ENCODE assay signal across 8 cellular contexts in the genomic region with DNA sequence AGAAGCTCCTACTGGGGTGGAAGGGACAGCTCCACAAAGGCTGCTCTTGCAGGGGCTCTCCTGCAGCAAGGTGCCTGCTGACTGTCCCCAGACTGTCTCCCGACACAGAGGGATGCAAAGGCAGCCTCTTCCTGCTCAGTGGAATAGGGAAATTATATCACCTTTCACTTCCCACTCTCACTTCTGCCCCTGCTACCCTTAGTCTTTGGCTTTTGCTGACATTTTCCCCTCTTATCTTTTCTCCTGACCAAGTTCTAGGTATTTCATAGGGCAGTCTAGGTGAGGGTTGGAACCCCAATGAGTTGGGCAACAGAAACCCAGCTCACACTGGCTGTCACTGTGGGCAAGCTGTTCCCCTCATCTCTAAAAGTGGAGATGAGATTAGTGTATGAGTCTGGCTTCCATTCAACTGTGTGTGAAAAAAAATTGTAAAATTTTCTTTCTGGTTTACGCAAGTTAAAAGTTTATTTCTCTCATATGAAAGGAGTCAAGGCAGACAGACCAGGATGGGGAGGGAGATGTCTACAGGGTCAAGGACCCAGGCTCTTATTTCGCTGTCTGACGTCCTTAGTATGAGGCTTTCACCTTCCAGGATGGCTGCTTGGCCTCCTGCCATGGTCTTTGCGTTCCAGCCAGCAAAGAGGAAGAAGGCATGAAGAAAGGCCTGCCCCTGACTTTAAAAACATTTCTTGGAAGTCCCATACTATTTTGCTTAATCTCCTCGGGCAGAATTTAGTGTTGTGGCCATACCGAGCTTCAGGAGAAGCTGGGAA. TPM values are rescaled to one million over a fixed set of nuclear protein-coding genes. Genes with fewer than 3 reads are reported as not detected.
A peak's percentile ranks its signal among the peaks of the same experiment; 100 is the strongest.
DNase-seq lines count a peak whose midpoint lies in the region; ATAC-seq, FAIRE-seq and TF ChIP-seq lines count a peak whose summit lies in the region.

No MANE protein-coding gene starts in this region.

- no peaks in the 10 kb centered on the region for H3K9me3 ChIP-seq in mesenchymal stem cell (ENCODE audit: control insufficient read depth, low read length)

- H3K27me3 ChIP-seq in bronchial epithelial cell (ENCODE audit: control insufficient read depth, insufficient read depth, low read length): no peaks in the 10 kb centered on the region
- H3K27me3 ChIP-seq in mesenchymal stem cell (ENCODE audit: control insufficient read depth in 1 of 2, insufficient read depth in 1 of 2, low read length in 2 of 2): no peaks in the 10 kb centered on the region

- DNase-seq in stimulated activated naive CD8-positive, alpha-beta T cell treated with anti-CD3 and anti-CD28 coated beads, Interleukin-15, amount 100 ng/mL, for 72 hours: no peak
- no peak for DNase-seq in stimulated activated naive CD8-positive, alpha-beta T cell treated with anti-CD3 and anti-CD28 coated beads, Interleukin-15, Interleukin-2, amounts not matched to agents 100 U/mL and 50 U/mL, for 24 hours
- DNase-seq in bronchial epithelial cell (ENCODE audit: low read depth) (peak; percentile 34), mesenchymal stem cell (peak; percentile 57), NCI-H82 (lab: John Stamatoyannopoulos, UW) (no peak), LoVo (ENCODE audit: low spot score) (no peak), NCI-H345 (lab: John Stamatoyannopoulos, UW) (no peak)

- peak overlapping the region; percentile 15 for H3K9ac ChIP-seq in mesenchymal stem cell (ENCODE audit: low read length)

- no peak for FAIRE-seq in bronchial epithelial cell (lab: Jason Lieb, UNC)

- no peak for ATAC-seq in stimulated activated naive CD8-positive, alpha-beta T cell treated with anti-CD3 and anti-CD28 coated beads, Interleukin-15, amount 100 ng/mL, for 72 hours
- ATAC-seq in stimulated activated naive CD8-positive, alpha-beta T cell treated with anti-CD3 and anti-CD28 coated beads, Interleukin-15, Interleukin-2, amounts not matched to agents 100 U/mL and 50 U/mL, for 24 hours: no peak
- ATAC-seq in HG03135 (IDR thresholded peaks at IDR 0.05; ENCODE audit: unreplicated experiment): no peak

- H3K4me3 ChIP-seq in bronchial epithelial cell (ENCODE audit: low read depth, low read length): no peak overlapping the region
- H3K4me3 ChIP-seq in mesenchymal stem cell (ENCODE audit: insufficient read depth in 1 of 2, low read depth in 1 of 2, low read length in 2 of 2): no peak overlapping the region

- H3K36me3 ChIP-seq in bronchial epithelial cell (ENCODE audit: control insufficient read depth, insufficient read depth, low read length) (peaks cover 7% of the 10 kb centered on the region), mesenchymal stem cell (ENCODE audit: control insufficient read depth in 1 of 2, insufficient read depth in 2 of 2, low read depth in 1 of 2, low read length in 2 of 2) (peaks cover 15 to 37% of the 10 kb centered on the region in 2 experiments)

- no peak overlapping the region for H2BK12ac ChIP-seq in mesenchymal stem cell (ENCODE audit: low read length in 2 of 2)

- no peak overlapping the region for H3K4me2 ChIP-seq in mesenchymal stem cell (ENCODE audit: low read length, poor library complexity, severe bottlenecking)

- no peak overlapping the region for H2BK5ac ChIP-seq in mesenchymal stem cell (ENCODE audit: low read depth, low read length, poor library complexity, severe bottlenecking)

- H3K4me3 Mint-ChIP-seq in stimulated activated naive CD8-positive, alpha-beta T cell treated with anti-CD3 and anti-CD28 coated beads, Interleukin-15, amount 100 ng/mL, for 72 hours: no peak overlapping the region

- H3K23ac ChIP-seq in mesenchymal stem cell (ENCODE audit: low read length in 2 of 2): no peak overlapping the region

- no peak overlapping the region for H3K4ac ChIP-seq in mesenchymal stem cell (ENCODE audit: low read depth in 1 of 2, low read length in 2 of 2)

- H3K27ac Mint-ChIP-seq in stimulated activated naive CD8-positive, alpha-beta T cell treated with anti-CD3 and anti-CD28 coated beads, Interleukin-15, amount 100 ng/mL, for 72 hours: peak overlapping the region; percentile 32 to 44

- no peak overlapping the region for H2BK15ac ChIP-seq in mesenchymal stem cell (ENCODE audit: low read depth, poor library complexity, severe bottlenecking)

- no peak overlapping the region for H2BK120ac ChIP-seq in mesenchymal stem cell (ENCODE audit: low read depth, low read length)

- H3K79me1 ChIP-seq in mesenchymal stem cell (replicated peaks; ENCODE audit: low read length, poor library complexity, severe bottlenecking): peaks cover 12% of the 10 kb centered on the region

- H3K18ac ChIP-seq in mesenchymal stem cell (ENCODE audit: low read depth in 1 of 2, low read length in 2 of 2): no peak overlapping the region

- 79% methylated on average over 7 of the region's 7 CpGs for WGBS in mesenchymal stem cell

- H2AK5ac ChIP-seq in mesenchymal stem cell (ENCODE audit: low read length, severe bottlenecking): no peak overlapping the region

- no peak overlapping the region for H3K14ac ChIP-seq in mesenchymal stem cell (ENCODE audit: low read length in 2 of 2)

- no peak overlapping the region for H4K8ac ChIP-seq in mesenchymal stem cell (ENCODE audit: low read length)

- peak overlapping the region; percentile 64 for H3K27ac ChIP-seq in mesenchymal stem cell (ENCODE audit: low read length, poor library complexity, severe bottlenecking)

- no peak for TF ChIP-seq CTCF in bronchial epithelial cell (IDR thresholded peaks at IDR 0.05; ENCODE audit: insufficient read depth, low read length, severe bottlenecking)

- H3K9me3 Mint-ChIP-seq in stimulated activated naive CD8-positive, alpha-beta T cell treated with anti-CD3 and anti-CD28 coated beads, Interleukin-15, amount 100 ng/mL, for 72 hours: no peaks in the 10 kb centered on the region

- no peak overlapping the region for H2AFZ ChIP-seq in mesenchymal stem cell (ENCODE audit: low read depth, low read length)

- no peak overlapping the region for H4K91ac ChIP-seq in mesenchymal stem cell (ENCODE audit: low read length)

- peaks cover 4% of the 10 kb centered on the region for H3K4me1 ChIP-seq in mesenchymal stem cell (ENCODE audit: control insufficient read depth, insufficient read depth, low read depth, low read length)

- H3K4me1 Mint-ChIP-seq in stimulated activated naive CD8-positive, alpha-beta T cell treated with anti-CD3 and anti-CD28 coated beads, Interleukin-15, amount 100 ng/mL, for 72 hours: no peaks in the 10 kb centered on the region

- H3K27me3 Mint-ChIP-seq in stimulated activated naive CD8-positive, alpha-beta T cell treated with anti-CD3 and anti-CD28 coated beads, Interleukin-15, amount 100 ng/mL, for 72 hours: no peaks in the 10 kb centered on the region

RNA-seq across cellular contexts. Expression of gene MOCOS, which starts 7.5 kb away (rescaled TPM):
- 24.5 and 37.0 TPM in 2 replicates for total RNA-seq in bronchial epithelial cell
- polyA plus RNA-seq in mesenchymal stem cell (2013, experiment 1 of 2): 0.70 TPM
- 0.68 TPM for polyA plus RNA-seq in mesenchymal stem cell (2013, experiment 2 of 2)

RNA-seq across cellular contexts. Expression of gene ELP2, which starts 50.0 kb away (rescaled TPM):
- 72.9 and 89.4 TPM in 2 replicates for total RNA-seq in bronchial epithelial cell
- polyA plus RNA-seq in mesenchymal stem cell (2013, experiment 1 of 2): 69.9 TPM
- 67.5 TPM for polyA plus RNA-seq in mesenchymal stem cell (2013, experiment 2 of 2)

RNA-seq across cellular contexts. Expression of gene SLC39A6, which starts 50.6 kb away (rescaled TPM):
- 152 and 218 TPM in 2 replicates for total RNA-seq in bronchial epithelial cell
- polyA plus RNA-seq in mesenchymal stem cell (2013, experiment 1 of 2): 155 TPM
- polyA plus RNA-seq in mesenchymal stem cell (2013, experiment 2 of 2): 158 TPM

Comparison
In these comparisons a context has a peak if more than half of its experiments do, and no peak if none do; other contexts are left out.
1. DNase-seq: peak in bronchial epithelial cell (single experiment) and mesenchymal stem cell (single experiment); none in stimulated activated naive CD8-positive, alpha-beta T cell treated with anti-CD3 and anti-CD28 coated beads, Interleukin-15, amount 100 ng/mL, for 72 hours (0 of 2), stimulated activated naive CD8-positive, alpha-beta T cell treated with anti-CD3 and anti-CD28 coated beads, Interleukin-15, Interleukin-2, amounts not matched to agents 100 U/mL and 50 U/mL, for 24 hours (single experiment), NCI-H82 (single experiment), LoVo (single experiment) and NCI-H345 (single experiment).